ENCODE assay signal across 1 cellular context in the genomic region with DNA sequence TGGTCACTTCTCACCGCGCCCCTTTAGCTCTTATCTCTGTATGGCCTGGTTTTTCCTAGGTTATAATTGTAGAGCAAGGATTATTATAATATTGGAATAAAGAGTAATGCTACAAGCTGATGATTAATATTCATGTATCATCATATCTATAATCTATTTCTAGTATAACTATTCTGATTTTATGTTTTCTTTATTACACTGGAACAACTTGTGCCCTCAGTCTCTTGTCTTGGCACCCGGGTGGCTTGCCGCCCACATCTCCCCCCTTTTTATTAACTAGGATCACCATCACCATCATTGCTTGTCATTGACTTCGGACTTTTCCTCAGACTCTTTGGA.
TF ChIP-seq lines count a peak whose summit lies in the region.

No MANE protein-coding gene starts in this region.

TF ChIP-seq in HCT116, 20 proteins besides CTCF, POLR2A, EP300 and RAD21:
- TF ChIP-seq SP1 (IDR thresholded peaks at IDR 0.05; ENCODE audit: low read depth) = no peak
- no peak for TF ChIP-seq SRF (IDR thresholded peaks at IDR 0.05; ENCODE audit: low read depth)
